ENCODE assay signal across 8 cellular contexts in genomic region chr3:156674911-156675743, GRCh38. TPM values are rescaled to one million over a fixed set of nuclear protein-coding genes. Genes with fewer than 3 reads are reported as not detected.
DNase-seq lines count a peak whose midpoint lies in the region; ATAC-seq and TF ChIP-seq lines count a peak whose summit lies in the region.

No MANE protein-coding gene starts in this region.

- ATAC-seq in left colon = peak; percentile 36
- no peak for ATAC-seq in GM21786 (IDR thresholded peaks at IDR 0.05; ENCODE audit: unreplicated experiment)

- H3K4me3 ChIP-seq in GM12865 (ENCODE audit: low read depth, low read length) (peak overlapping the region; percentile 95), LNCaP clone FGC (ENCODE audit: low read depth, low read length) (peak overlapping the region; percentile 66), choroid plexus epithelial cell (ENCODE audit: low read depth, low read length) (peak overlapping the region; percentile 90)

- TF ChIP-seq CTCF in GM12865 (IDR thresholded peaks at IDR 0.05; ENCODE audit: insufficient read depth, low read depth, low read length, missing control alignments) = peak; percentile 42
- peak; percentile 54 for TF ChIP-seq CTCF in LNCaP clone FGC (IDR thresholded peaks at IDR 0.05; ENCODE audit: control insufficient read depth, extremely low read depth, insufficient read depth)
- peak; percentile 28 for TF ChIP-seq CTCF in choroid plexus epithelial cell (conservative IDR thresholded peaks at IDR 0.05; ENCODE audit: low read depth, low read length)

- DNase-seq in GM12865 (ENCODE audit: low read depth) (peak; percentile 70), LNCaP clone FGC (ENCODE audit: low read depth) (no peak), choroid plexus epithelial cell (ENCODE audit: low read depth) (peak; percentile 56), left colon (peak; percentile 60 to 73), GM19240 (ENCODE audit: insufficient read length, low spot score) (no peak)
- peak; percentile 25 for DNase-seq in activated CD4-positive, alpha-beta T cell treated with anti-CD3 and anti-CD28 coated beads for 1 hour
- peak; percentile 6 to 34 (median 12) for DNase-seq in stimulated activated CD4-positive, alpha-beta T cell treated with anti-CD3 and anti-CD28 coated beads, Interleukin-1b, Interleukin-23, amount 100 ng/mL, for 24 hours (ENCODE audit: low read depth in 4 of 4, low spot score in 1 of 4)

- intact Hi-C loops in left colon (cut with DNase I, micrococcal nuclease) = loop anchor here (2.0 to 10.0 kb wide), 6 partner anchors 120 to 520 kb away; partner anchors contain the start of gene SSR3 (in 1 of the 2)

RNA-seq across cellular contexts. Expression of gene TIPARP, which starts 0.7 kb away (rescaled TPM):
- 10 to 100 TPM; 31.1 to 33.9 TPM for total RNA-seq in left colon

Comparison
In these comparisons a context has a peak if more than half of its experiments do, and no peak if none do; other contexts are left out.
1. DNase-seq: peak in GM12865 (single experiment), activated CD4-positive, alpha-beta T cell treated with anti-CD3 and anti-CD28 coated beads for 1 hour (single experiment), choroid plexus epithelial cell (single experiment), left colon (2 of 2) and stimulated activated CD4-positive, alpha-beta T cell treated with anti-CD3 and anti-CD28 coated beads, Interleukin-1b, Interleukin-23, amount 100 ng/mL, for 24 hours (4 of 4); none in LNCaP clone FGC (single experiment) and GM19240 (single experiment).
2. Peak in every context shown above with its lines, with median percentiles within 50 percentile points of each other: H3K4me3 ChIP-seq and CTCF ChIP-seq.